ENCODE assay signal across 1 cellular context in the genomic region with DNA sequence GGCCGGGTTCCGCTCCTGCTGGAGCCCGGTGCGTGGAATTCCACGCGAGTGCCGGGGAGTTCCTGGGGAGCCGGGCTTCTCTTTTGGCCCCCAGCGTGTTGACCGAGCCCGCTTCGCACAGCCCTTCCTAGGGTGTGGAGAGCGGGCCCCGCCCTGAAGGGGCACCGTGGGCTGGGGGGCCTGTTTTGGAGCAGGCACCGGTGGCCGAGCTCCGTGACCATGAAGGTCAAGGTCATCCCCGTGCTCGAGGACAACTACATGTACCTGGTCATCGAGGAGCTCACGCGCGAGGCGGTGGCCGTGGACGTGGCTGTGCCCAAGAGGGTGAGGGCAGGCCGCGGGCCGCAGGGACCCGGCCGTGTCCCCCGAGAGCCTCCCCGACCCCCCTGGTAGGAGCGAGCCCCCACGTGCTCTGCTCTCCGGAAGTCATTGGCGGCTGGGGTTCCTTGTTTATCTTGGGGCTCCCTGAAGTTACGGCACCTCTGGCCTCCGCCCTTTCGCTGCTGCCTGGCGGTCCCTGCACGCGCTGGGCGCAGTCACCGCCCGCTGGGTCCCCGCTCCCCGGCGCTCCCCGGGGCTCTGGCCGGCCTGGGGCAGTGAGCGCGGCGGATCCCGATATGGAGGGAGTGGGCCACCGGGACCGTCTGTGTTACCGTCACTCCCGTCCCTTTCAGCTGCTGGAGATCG.
TF ChIP-seq lines count a peak whose summit lies in the region.

No MANE protein-coding gene starts in this region.

TF ChIP-seq in HEK293, 187 proteins besides CTCF, POLR2A, EP300 and RAD21 (continued from another document):
- TF ChIP-seq PATZ1 (tag by site-specific recombination; IDR thresholded peaks at IDR 0.05) (peak; percentile 85), ZNF416 (tag by site-specific recombination; IDR thresholded peaks at IDR 0.05) (no peak), ZBTB48 (tag by site-specific recombination; IDR thresholded peaks at IDR 0.05) (peak; percentile 67; the same call in 1 of the 2 replicates), ZNF701 (tag by site-specific recombination; IDR thresholded peaks at IDR 0.05) (no peak), ZNF350 (tag by site-specific recombination; IDR thresholded peaks at IDR 0.05) (no peak), ZNF354C (tag by site-specific recombination; IDR thresholded peaks at IDR 0.05; ENCODE audit: borderline replicate concordance, low read depth) (no peak), GFI1B (tag by site-specific recombination; IDR thresholded peaks at IDR 0.05) (no peak), ZXDB (tag by site-specific recombination; IDR thresholded peaks at IDR 0.05) (peak; percentile 50; the same call in 1 of the 2 replicates), HOXC10 (CRISPR knock-in tag; IDR thresholded peaks at IDR 0.05) (no peak), ZNF555 (tag by site-specific recombination; conservative IDR thresholded peaks at IDR 0.05) (no peak), ZBTB10 (tag by site-specific recombination; IDR thresholded peaks at IDR 0.05) (peak; percentile 78; the same call in 1 of the 2 replicates), ZNF645 (tag by site-specific recombination; IDR thresholded peaks at IDR 0.05) (peak; percentile 64; the same call in 1 of the 2 replicates), ZBTB8A (tag by site-specific recombination; IDR thresholded peaks at IDR 0.05) (peak; percentile 88), ZNF585B (tag by site-specific recombination; IDR thresholded peaks at IDR 0.05) (no peak), MZF1 (tag by site-specific recombination; IDR thresholded peaks at IDR 0.05; ENCODE audit: borderline replicate concordance) (no peak), ZNF335 (tag by site-specific recombination; conservative IDR thresholded peaks at IDR 0.05) (peak; percentile 76), ZNF707 (tag by site-specific recombination; IDR thresholded peaks at IDR 0.05) (no peak), ZNF16 (tag by site-specific recombination; IDR thresholded peaks at IDR 0.05; ENCODE audit: low read depth) (no peak), IKZF3 (tag by site-specific recombination; IDR thresholded peaks at IDR 0.05) (no peak), KLF1 (tag by site-specific recombination; IDR thresholded peaks at IDR 0.05) (peak; percentile 68), ZNF391 (tag by site-specific recombination; IDR thresholded peaks at IDR 0.05; ENCODE audit: borderline replicate concordance, low read depth) (no peak; the same call in 1 of the 2 replicates), ZNF155 (tag by site-specific recombination; IDR thresholded peaks at IDR 0.05) (no peak), ZNF223 (tag by site-specific recombination; IDR thresholded peaks at IDR 0.05) (no peak), ZNF837 (tag by site-specific recombination; IDR thresholded peaks at IDR 0.05) (0 out of 2 replicates have a peak, but pooled peaks have one; percentile 71), GLIS1 (tag by site-specific recombination; IDR thresholded peaks at IDR 0.05) (no peak), ZNF214 (tag by site-specific recombination; IDR thresholded peaks at IDR 0.05; ENCODE audit: borderline replicate concordance) (no peak)
- TF ChIP-seq, protein P1, sequence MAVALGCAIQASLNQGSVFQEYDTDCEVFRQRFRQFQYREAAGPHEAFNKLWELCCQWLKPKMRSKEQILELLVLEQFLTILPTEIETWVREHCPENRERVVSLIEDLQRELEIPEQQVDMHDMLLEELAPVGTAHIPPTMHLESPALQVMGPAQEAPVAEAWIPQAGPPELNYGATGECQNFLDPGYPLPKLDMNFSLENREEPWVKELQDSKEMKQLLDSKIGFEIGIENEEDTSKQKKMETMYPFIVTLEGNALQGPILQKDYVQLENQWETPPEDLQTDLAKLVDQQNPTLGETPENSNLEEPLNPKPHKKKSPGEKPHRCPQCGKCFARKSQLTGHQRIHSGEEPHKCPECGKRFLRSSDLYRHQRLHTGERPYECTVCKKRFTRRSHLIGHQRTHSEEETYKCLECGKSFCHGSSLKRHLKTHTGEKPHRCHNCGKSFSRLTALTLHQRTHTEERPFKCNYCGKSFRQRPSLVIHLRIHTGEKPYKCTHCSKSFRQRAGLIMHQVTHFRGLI (tag by site-specific recombination; IDR thresholded peaks at IDR 0.05), result no peak
- TF ChIP-seq, protein P2, sequence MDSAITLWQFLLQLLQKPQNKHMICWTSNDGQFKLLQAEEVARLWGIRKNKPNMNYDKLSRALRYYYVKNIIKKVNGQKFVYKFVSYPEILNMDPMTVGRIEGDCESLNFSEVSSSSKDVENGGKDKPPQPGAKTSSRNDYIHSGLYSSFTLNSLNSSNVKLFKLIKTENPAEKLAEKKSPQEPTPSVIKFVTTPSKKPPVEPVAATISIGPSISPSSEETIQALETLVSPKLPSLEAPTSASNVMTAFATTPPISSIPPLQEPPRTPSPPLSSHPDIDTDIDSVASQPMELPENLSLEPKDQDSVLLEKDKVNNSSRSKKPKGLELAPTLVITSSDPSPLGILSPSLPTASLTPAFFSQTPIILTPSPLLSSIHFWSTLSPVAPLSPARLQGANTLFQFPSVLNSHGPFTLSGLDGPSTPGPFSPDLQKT (IDR thresholded peaks at IDR 0.05; ENCODE audit: borderline replicate concordance, low read depth, low read length), result no peak
- TF ChIP-seq, protein P3, sequence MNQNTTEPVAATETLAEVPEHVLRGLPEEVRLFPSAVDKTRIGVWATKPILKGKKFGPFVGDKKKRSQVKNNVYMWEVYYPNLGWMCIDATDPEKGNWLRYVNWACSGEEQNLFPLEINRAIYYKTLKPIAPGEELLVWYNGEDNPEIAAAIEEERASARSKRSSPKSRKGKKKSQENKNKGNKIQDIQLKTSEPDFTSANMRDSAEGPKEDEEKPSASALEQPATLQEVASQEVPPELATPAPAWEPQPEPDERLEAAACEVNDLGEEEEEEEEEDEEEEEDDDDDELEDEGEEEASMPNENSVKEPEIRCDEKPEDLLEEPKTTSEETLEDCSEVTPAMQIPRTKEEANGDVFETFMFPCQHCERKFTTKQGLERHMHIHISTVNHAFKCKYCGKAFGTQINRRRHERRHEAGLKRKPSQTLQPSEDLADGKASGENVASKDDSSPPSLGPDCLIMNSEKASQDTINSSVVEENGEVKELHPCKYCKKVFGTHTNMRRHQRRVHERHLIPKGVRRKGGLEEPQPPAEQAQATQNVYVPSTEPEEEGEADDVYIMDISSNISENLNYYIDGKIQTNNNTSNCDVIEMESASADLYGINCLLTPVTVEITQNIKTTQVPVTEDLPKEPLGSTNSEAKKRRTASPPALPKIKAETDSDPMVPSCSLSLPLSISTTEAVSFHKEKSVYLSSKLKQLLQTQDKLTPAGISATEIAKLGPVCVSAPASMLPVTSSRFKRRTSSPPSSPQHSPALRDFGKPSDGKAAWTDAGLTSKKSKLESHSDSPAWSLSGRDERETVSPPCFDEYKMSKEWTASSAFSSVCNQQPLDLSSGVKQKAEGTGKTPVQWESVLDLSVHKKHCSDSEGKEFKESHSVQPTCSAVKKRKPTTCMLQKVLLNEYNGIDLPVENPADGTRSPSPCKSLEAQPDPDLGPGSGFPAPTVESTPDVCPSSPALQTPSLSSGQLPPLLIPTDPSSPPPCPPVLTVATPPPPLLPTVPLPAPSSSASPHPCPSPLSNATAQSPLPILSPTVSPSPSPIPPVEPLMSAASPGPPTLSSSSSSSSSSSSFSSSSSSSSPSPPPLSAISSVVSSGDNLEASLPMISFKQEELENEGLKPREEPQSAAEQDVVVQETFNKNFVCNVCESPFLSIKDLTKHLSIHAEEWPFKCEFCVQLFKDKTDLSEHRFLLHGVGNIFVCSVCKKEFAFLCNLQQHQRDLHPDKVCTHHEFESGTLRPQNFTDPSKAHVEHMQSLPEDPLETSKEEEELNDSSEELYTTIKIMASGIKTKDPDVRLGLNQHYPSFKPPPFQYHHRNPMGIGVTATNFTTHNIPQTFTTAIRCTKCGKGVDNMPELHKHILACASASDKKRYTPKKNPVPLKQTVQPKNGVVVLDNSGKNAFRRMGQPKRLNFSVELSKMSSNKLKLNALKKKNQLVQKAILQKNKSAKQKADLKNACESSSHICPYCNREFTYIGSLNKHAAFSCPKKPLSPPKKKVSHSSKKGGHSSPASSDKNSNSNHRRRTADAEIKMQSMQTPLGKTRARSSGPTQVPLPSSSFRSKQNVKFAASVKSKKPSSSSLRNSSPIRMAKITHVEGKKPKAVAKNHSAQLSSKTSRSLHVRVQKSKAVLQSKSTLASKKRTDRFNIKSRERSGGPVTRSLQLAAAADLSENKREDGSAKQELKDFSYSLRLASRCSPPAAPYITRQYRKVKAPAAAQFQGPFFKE (tag by site-specific recombination; IDR thresholded peaks at IDR 0.05; ENCODE audit: borderline replicate concordance), result 0 out of 2 replicates have a peak, but pooled peaks have one; percentile 65
- TF ChIP-seq, protein P4, sequence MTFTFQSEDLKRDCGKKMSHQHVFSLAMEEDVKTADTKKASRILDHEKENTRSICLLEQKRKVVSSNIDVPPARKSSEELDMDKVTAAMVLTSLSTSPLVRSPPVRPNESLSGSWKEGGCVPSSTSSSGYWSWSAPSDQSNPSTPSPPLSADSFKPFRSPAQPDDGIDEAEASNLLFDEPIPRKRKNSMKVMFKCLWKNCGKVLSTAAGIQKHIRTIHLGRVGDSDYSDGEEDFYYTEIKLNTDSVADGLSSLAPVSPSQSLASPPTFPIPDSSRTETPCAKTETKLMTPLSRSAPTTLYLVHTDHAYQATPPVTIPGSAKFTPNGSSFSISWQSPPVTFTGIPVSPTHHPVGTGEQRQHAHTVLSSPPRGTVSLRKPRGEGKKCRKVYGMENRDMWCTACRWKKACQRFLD (tag by site-specific recombination; IDR thresholded peaks at IDR 0.05), result no peak
- TF ChIP-seq, protein P5, sequence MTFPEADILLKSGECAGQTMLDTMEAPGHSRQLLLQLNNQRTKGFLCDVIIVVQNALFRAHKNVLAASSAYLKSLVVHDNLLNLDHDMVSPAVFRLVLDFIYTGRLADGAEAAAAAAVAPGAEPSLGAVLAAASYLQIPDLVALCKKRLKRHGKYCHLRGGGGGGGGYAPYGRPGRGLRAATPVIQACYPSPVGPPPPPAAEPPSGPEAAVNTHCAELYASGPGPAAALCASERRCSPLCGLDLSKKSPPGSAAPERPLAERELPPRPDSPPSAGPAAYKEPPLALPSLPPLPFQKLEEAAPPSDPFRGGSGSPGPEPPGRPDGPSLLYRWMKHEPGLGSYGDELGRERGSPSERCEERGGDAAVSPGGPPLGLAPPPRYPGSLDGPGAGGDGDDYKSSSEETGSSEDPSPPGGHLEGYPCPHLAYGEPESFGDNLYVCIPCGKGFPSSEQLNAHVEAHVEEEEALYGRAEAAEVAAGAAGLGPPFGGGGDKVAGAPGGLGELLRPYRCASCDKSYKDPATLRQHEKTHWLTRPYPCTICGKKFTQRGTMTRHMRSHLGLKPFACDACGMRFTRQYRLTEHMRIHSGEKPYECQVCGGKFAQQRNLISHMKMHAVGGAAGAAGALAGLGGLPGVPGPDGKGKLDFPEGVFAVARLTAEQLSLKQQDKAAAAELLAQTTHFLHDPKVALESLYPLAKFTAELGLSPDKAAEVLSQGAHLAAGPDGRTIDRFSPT (tag by site-specific recombination; IDR thresholded peaks at IDR 0.05), result peak; percentile 55; the same call in 1 of the 2 replicates
- TF ChIP-seq, protein P6, sequence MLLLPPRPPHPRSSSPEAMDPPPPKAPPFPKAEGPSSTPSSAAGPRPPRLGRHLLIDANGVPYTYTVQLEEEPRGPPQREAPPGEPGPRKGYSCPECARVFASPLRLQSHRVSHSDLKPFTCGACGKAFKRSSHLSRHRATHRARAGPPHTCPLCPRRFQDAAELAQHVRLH (tag by site-specific recombination; IDR thresholded peaks at IDR 0.05), result 0 out of 2 replicates have a peak, but pooled peaks have one; percentile 21
TF ChIP-seq in HEK293: peak in this region for 29.
